ENCODE assay signal across 8 cellular contexts in genomic region chr5:180831139-180832080, GRCh38. TPM values are rescaled to one million over a fixed set of nuclear protein-coding genes. Genes with fewer than 3 reads are reported as not detected.
A peak's percentile ranks its signal among the peaks of the same experiment; 100 is the strongest.
DNase-seq lines count a peak whose midpoint lies in the region; ATAC-seq and TF ChIP-seq lines count a peak whose summit lies in the region.

No MANE protein-coding gene starts in this region.

- peak overlapping the region; percentile 99 for H3K27ac Mint-ChIP-seq in activated CD4-positive, alpha-beta T cell treated with anti-CD3 and anti-CD28 coated beads for 36 hours
- peak overlapping the region; percentile 95 for H3K27ac Mint-ChIP-seq in chondrocyte (ENCODE audit: unreplicated experiment)

- intact Hi-C loops in activated CD4-positive, alpha-beta T cell treated with anti-CD3 and anti-CD28 coated beads for 36 hours (cut with DNase I, micrococcal nuclease), result loop anchor here (1.0 to 10.0 kb wide), 7 partner anchors 21 to 411 kb away; partner anchors contain the start of genes MGAT1 (in 1 of the 2) and RACK1 (in 1 of the 2)

- TF ChIP-seq CTCF in chondrocyte (IDR thresholded peaks at IDR 0.05), result peak; percentile 51

- peaks cover 6% of the 10 kb centered on the region for H3K9me3 Mint-ChIP-seq in activated CD4-positive, alpha-beta T cell treated with anti-CD3 and anti-CD28 coated beads for 36 hours (ENCODE audit: low read depth)
- H3K9me3 Mint-ChIP-seq in chondrocyte (ENCODE audit: low read depth), result peaks cover 8% of the 10 kb centered on the region

- POLR2A ChIA-PET in activated CD4-positive, alpha-beta T cell treated with anti-CD3 and anti-CD28 coated beads for 36 hours (lab: Charles Lee), result interaction anchor here (0.8 to 1.5 kb wide), 6 partner anchors 13 to 32 kb away, joined by 3 to 6 read pairs (median 4); partner anchors contain the start of gene ZFP62

- H3K36me3 Mint-ChIP-seq in activated CD4-positive, alpha-beta T cell treated with anti-CD3 and anti-CD28 coated beads for 36 hours (ENCODE audit: low read depth), result peaks cover 42% of the 10 kb centered on the region
- peaks cover 12% of the 10 kb centered on the region for H3K36me3 Mint-ChIP-seq in chondrocyte (ENCODE audit: low read depth)

- peak; percentile 68 for ATAC-seq in HG02852 (IDR thresholded peaks at IDR 0.05; ENCODE audit: unreplicated experiment)
- ATAC-seq in activated CD4-positive, alpha-beta T cell treated with anti-CD3 and anti-CD28 coated beads for 36 hours, result peak; percentile 67

- H3K27me3 Mint-ChIP-seq in activated CD4-positive, alpha-beta T cell treated with anti-CD3 and anti-CD28 coated beads for 36 hours, result no peaks in the 10 kb centered on the region
- H3K27me3 Mint-ChIP-seq in chondrocyte (ENCODE audit: low read depth), result no peaks in the 10 kb centered on the region

- peak overlapping the region; percentile 100 for H3K4me3 Mint-ChIP-seq in activated CD4-positive, alpha-beta T cell treated with anti-CD3 and anti-CD28 coated beads for 36 hours
- peak overlapping the region; percentile 98 for H3K4me3 Mint-ChIP-seq in chondrocyte (ENCODE audit: unreplicated experiment)

- CTCF ChIA-PET in activated CD4-positive, alpha-beta T cell treated with anti-CD3 and anti-CD28 coated beads for 36 hours (lab: Charles Lee), result interaction anchor here (0.9 to 2.5 kb wide), 5 partner anchors 10 to 47 kb away, joined by 3 to 20 read pairs (median 4); no protein-coding TSS in a partner anchor

- DNase-seq in SKM-1 treated with dmso at 0.1 percent for 144 hours (lab: John Stamatoyannopoulos, UW; ENCODE audit: unreplicated experiment) (peak; percentile 62), SKM-1 (lab: John Stamatoyannopoulos, UW; ENCODE audit: unreplicated experiment) (no peak), NCI-H2029 treated with DMSO at 0.1 percent for 48 hours (lab: John Stamatoyannopoulos, UW) (peak; percentile 21), chondrocyte (ENCODE audit: low spot score) (no peak), kidney glomerular epithelial cell (lab: John Stamatoyannopoulos, UW) (peak; percentile 39)
- peak; percentile 88 for DNase-seq in activated CD4-positive, alpha-beta T cell treated with anti-CD3 and anti-CD28 coated beads for 36 hours
- DNase-seq in stimulated activated CD4-positive, alpha-beta T cell treated with anti-CD3 and anti-CD28 coated beads, Interleukin-1b, Interleukin-23, amount 100 ng/mL, for 4 hours (ENCODE audit: low read depth in 2 of 2), result peak; percentile 56 to 74

- peaks cover 44% of the 10 kb centered on the region for H3K4me1 Mint-ChIP-seq in activated CD4-positive, alpha-beta T cell treated with anti-CD3 and anti-CD28 coated beads for 36 hours
- H3K4me1 Mint-ChIP-seq in chondrocyte (ENCODE audit: low read depth), result peaks cover 23% of the 10 kb centered on the region

RNA-seq across cellular contexts. Expression of gene MGAT1, which starts 28.8 kb away (rescaled TPM):
- 100 to 1,000 TPM in 1 of 2 experiments, 10 to 100 TPM in 1; 93.2 to 125 TPM for total RNA-seq in activated CD4-positive, alpha-beta T cell treated with anti-CD3 and anti-CD28 coated beads for 36 hours
- 119 to 136 TPM (median 123 TPM) in 3 replicates for total RNA-seq in chondrocyte

RNA-seq across cellular contexts. Expression of gene ZFP62, which starts 29.7 kb away (rescaled TPM):
- total RNA-seq in activated CD4-positive, alpha-beta T cell treated with anti-CD3 and anti-CD28 coated beads for 36 hours, result 10 to 100 TPM; 30.3 to 31.8 TPM
- 13.3 to 19.2 TPM (median 13.9 TPM) in 3 replicates for total RNA-seq in chondrocyte

Comparison
In these comparisons a context has a peak if more than half of its experiments do, and no peak if none do; other contexts are left out.
1. DNase-seq: peak in SKM-1 treated with dmso at 0.1 percent for 144 hours (single experiment), NCI-H2029 treated with DMSO at 0.1 percent for 48 hours (single experiment), activated CD4-positive, alpha-beta T cell treated with anti-CD3 and anti-CD28 coated beads for 36 hours (single experiment), kidney glomerular epithelial cell (single experiment) and stimulated activated CD4-positive, alpha-beta T cell treated with anti-CD3 and anti-CD28 coated beads, Interleukin-1b, Interleukin-23, amount 100 ng/mL, for 4 hours (2 of 2); none in SKM-1 (single experiment) and chondrocyte (single experiment).